32 cellular contexts compared by ENCODE assay signal in genomic region chr1:224761245-224761644, GRCh38.
"Had no signal": no experiment of that assay in that cellular context is flagged by ENCODE, and none has a peak within 500 bp of the region (broad histone marks: within the 10 kb centered on the region; RNA-seq: fewer than 3 reads in every experiment).

No MANE protein-coding gene starts in this region.

- DNase-seq: hippocampal formation; kidney glomerular epithelial cell; left cardiac atrium; left lung; lower lobe of right lung; mammary epithelial cell; mesendoderm; naive B cell; natural killer cell; nephron progenitor cell; occipital lobe; ovary; retina; right cardiac atrium; sigmoid colon; small intestine; spleen; stimulated activated CD4-positive, alpha-beta T cell treated with anti-CD3 and anti-CD28 coated beads, Interleukin-4, amount 100 ng/mL, for 24 hours; stimulated activated naive CD4-positive, alpha-beta T cell; tibial artery; trophoblast cell; upper lobe of right lung had no signal

- H3K27me3 Mint-ChIP-seq: stimulated activated naive CD8-positive, alpha-beta T cell treated with anti-CD3 and anti-CD28 coated beads, Interleukin-15, Interleukin-2, amounts not matched to agents 100 ng/mL and 50 ng/mL, for 24 hours had no signal

- H3K9me3 ChIP-seq: neutrophil, ovary, suprapubic skin, thoracic aorta, upper lobe of right lung had no signal

- H3K27ac Mint-ChIP-seq: mesothelial cell of epicardium; naive B cell; natural killer cell; nephron progenitor cell; neural progenitor cell; progenitor cell of endocrine pancreas; stimulated activated effector memory CD8-positive, alpha-beta T cell treated with anti-CD3 and anti-CD28 coated beads, Interleukin-12 subunit alpha, Interleukin-12 subunit beta, amount 100 ng/mL, for 72 hours; stimulated activated naive CD8-positive, alpha-beta T cell treated with anti-CD3 and anti-CD28 coated beads, Interleukin-15, Interleukin-2, amounts not matched to agents 100 ng/mL and 50 ng/mL, for 24 hours had no signal

- H3K27me3 ChIP-seq: left lung, neural progenitor cell, neutrophil, ovary, sigmoid colon, suprapubic skin, upper lobe of right lung had no signal

- H3K4me1 ChIP-seq: left lung, lower lobe of right lung, sigmoid colon, spleen, tibial artery, upper lobe of right lung had no signal

- ATAC-seq: left cardiac atrium; left lung; lower lobe of right lung; natural killer cell; right cardiac atrium; stimulated activated effector memory CD8-positive, alpha-beta T cell treated with anti-CD3 and anti-CD28 coated beads, Interleukin-12 subunit alpha, Interleukin-12 subunit beta, amount 100 ng/mL, for 72 hours; upper lobe of right lung had no signal

- H3K4me3 ChIP-seq: left lung, lower lobe of right lung, neural progenitor cell, ovary, sigmoid colon, spleen, suprapubic skin, thoracic aorta, tibial artery, upper lobe of right lung had no signal

- H3K27ac ChIP-seq: left lung, lower lobe of right lung, neural progenitor cell, neutrophil, ovary, sigmoid colon, spleen, thoracic aorta, tibial artery, upper lobe of right lung had no signal

- H3K4me1 Mint-ChIP-seq: mesothelial cell of epicardium; naive B cell; natural killer cell; stimulated activated effector memory CD8-positive, alpha-beta T cell treated with anti-CD3 and anti-CD28 coated beads, Interleukin-12 subunit alpha, Interleukin-12 subunit beta, amount 100 ng/mL, for 72 hours had no signal

- H3K4me3 Mint-ChIP-seq: mesothelial cell of epicardium; naive B cell; natural killer cell; nephron progenitor cell; neural progenitor cell; stimulated activated effector memory CD8-positive, alpha-beta T cell treated with anti-CD3 and anti-CD28 coated beads, Interleukin-12 subunit alpha, Interleukin-12 subunit beta, amount 100 ng/mL, for 72 hours; stimulated activated naive CD8-positive, alpha-beta T cell treated with anti-CD3 and anti-CD28 coated beads, Interleukin-15, Interleukin-2, amounts not matched to agents 100 ng/mL and 50 ng/mL, for 24 hours had no signal

- FAIRE-seq: keratinocyte, small intestine, urothelium cell line had no signal

- H3K9ac ChIP-seq: neural progenitor cell had no signal

- H3K36me3 Mint-ChIP-seq: mesothelial cell of epicardium; stimulated activated effector memory CD8-positive, alpha-beta T cell treated with anti-CD3 and anti-CD28 coated beads, Interleukin-12 subunit alpha, Interleukin-12 subunit beta, amount 100 ng/mL, for 72 hours had no signal

- H2AFZ ChIP-seq: neural progenitor cell had no signal

- H3K4me2 ChIP-seq: neural progenitor cell had no signal

- H3K36me3 ChIP-seq: left lung, lower lobe of right lung, neural progenitor cell, neutrophil, ovary, sigmoid colon, spleen, suprapubic skin, thoracic aorta, tibial artery, upper lobe of right lung had no signal
